Comparison of ENCODE assay signal across 10 cellular contexts in genomic region chr20:63060057-63060991, GRCh38. TPM values are rescaled to one million over a fixed set of nuclear protein-coding genes. Genes with fewer than 3 reads are reported as not detected.
DNase-seq lines count a peak whose midpoint lies in the region; TF ChIP-seq lines count a peak whose summit lies in the region.
"Had no signal": no experiment of that assay in that cellular context is flagged by ENCODE, and none has a peak within 500 bp of the region (broad histone marks: within the 10 kb centered on the region; RNA-seq: fewer than 3 reads in every experiment).

No MANE protein-coding gene starts in this region.

- no peak for TF ChIP-seq POLR2A in prostate gland (IDR thresholded peaks at IDR 0.05)

- WGBS in prostate gland, result 60% methylated on average over 23 of the region's 23 CpGs

- DNase-seq in NCI-H2227 (lab: John Stamatoyannopoulos, UW; ENCODE audit: unreplicated experiment), result peak; percentile 39
- DNase-seq in NCI-H2227 treated with DMSO at 0.1 percent for 48 hours (lab: John Stamatoyannopoulos, UW), result no peak
- peak; percentile 81 for DNase-seq in NCI-H446 treated with DMSO at 0.1 percent for 48 hours (lab: John Stamatoyannopoulos, UW)
- peak; percentile 36 for DNase-seq in coronary artery (ENCODE audit: low spot score)
- peak; percentile 61 for DNase-seq in retina
- no peak for DNase-seq in putamen (ENCODE audit: low spot score)
- no peak for DNase-seq in prostate gland (ENCODE audit: low spot score)
- no peak for DNase-seq in NCI-H510A (lab: John Stamatoyannopoulos, UW)
- DNase-seq: NCI-H2081 had no signal

- H3K4me1 ChIP-seq in prostate gland (replicated peaks), result peaks cover 2% of the 10 kb centered on the region

- H3K27me3 ChIP-seq in prostate gland (replicated peaks; ENCODE audit: insufficient read depth), result peaks cover 13% of the 10 kb centered on the region

- TF ChIP-seq CTCF in coronary artery (IDR thresholded peaks at IDR 0.05), result no peak
- no peak for TF ChIP-seq CTCF in prostate gland (IDR thresholded peaks at IDR 0.05)

- intact Hi-C loops in prostate gland (cut with DNase I), result no loop called here

- H3K27ac ChIP-seq in coronary artery (no peak overlapping the region), prostate gland (no peak overlapping the region)

- no peak overlapping the region for H3K4me3 ChIP-seq in coronary artery
- no peak overlapping the region for H3K4me3 ChIP-seq in prostate gland

- no peaks in the 10 kb centered on the region for H3K36me3 ChIP-seq in prostate gland

- no peaks in the 10 kb centered on the region for H3K9me3 ChIP-seq in prostate gland

RNA-seq across cellular contexts. Expression of gene BHLHE23, which starts 53.6 kb away (rescaled TPM):
- 1 to 10 TPM in 1 of 2 donors, not detected in 1; 4.0 TPM for total RNA-seq in prostate gland
- total RNA-seq: B cell had no signal

Comparison
In these comparisons a context has a peak if more than half of its experiments do, and no peak if none do; other contexts are left out.
1. DNase-seq: peak in NCI-H2227 (single experiment), NCI-H446 treated with DMSO at 0.1 percent for 48 hours (single experiment), coronary artery (single experiment) and retina (single experiment); none in NCI-H2227 treated with DMSO at 0.1 percent for 48 hours (single experiment), putamen (single experiment), prostate gland (single experiment) and NCI-H510A (single experiment).